Comparison of ENCODE assay signal across 20 cellular contexts in the genomic region with DNA sequence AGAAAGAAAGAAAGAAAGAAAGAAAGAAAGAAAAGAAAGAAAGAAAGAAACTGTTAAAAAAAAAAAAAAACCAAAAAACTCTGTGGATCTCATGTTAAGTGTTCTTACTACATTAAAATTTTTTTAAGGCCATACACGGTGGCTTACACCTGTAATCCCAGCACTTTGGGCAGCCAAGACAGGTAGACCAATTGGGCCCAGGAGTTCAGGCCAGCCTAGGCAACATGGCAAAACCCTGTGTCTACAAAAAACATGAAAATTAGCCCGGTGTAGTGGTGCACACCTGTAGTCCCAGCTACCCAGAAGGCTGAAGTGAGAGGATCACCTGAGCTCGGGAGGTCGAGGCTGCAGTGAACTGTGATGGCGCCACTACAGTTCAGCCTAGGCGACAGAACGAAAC. TPM values are rescaled to one million over a fixed set of nuclear protein-coding genes. Genes with fewer than 3 reads are reported as not detected.
DNase-seq lines count a peak whose midpoint lies in the region; ATAC-seq and TF ChIP-seq lines count a peak whose summit lies in the region.
"Had no signal": no experiment of that assay in that cellular context is flagged by ENCODE, and none has a peak within 500 bp of the region (broad histone marks: within the 10 kb centered on the region; RNA-seq: fewer than 3 reads in every experiment).

No MANE protein-coding gene starts in this region.

- no peaks in the 10 kb centered on the region for H3K27me3 ChIP-seq in BLaER1
- peaks cover 37% of the 10 kb centered on the region for H3K27me3 ChIP-seq in RWPE2 (ENCODE audit: insufficient read depth, poor library complexity, severe bottlenecking)
- H3K27me3 ChIP-seq in hepatocyte: peaks cover 72% of the 10 kb centered on the region

- H3K36me3 ChIP-seq in BLaER1: no peaks in the 10 kb centered on the region
- no peaks in the 10 kb centered on the region for H3K36me3 ChIP-seq in RWPE2 (ENCODE audit: low read depth)
- H3K36me3 ChIP-seq in hepatocyte (replicated peaks; ENCODE audit: insufficient read depth, low read depth): no peaks in the 10 kb centered on the region
- H3K36me3 ChIP-seq: BE2C had no signal

- peaks cover 18% of the 10 kb centered on the region for H3K27me3 Mint-ChIP-seq in activated naive CD8-positive, alpha-beta T cell treated with anti-CD3 and anti-CD28 coated beads, Interleukin-2, amount 10 ng/mL, durations not matched to agents 7 days and 5 days
- H3K27me3 Mint-ChIP-seq in activated naive CD8-positive, alpha-beta T cell treated with anti-CD3 and anti-CD28 coated beads for 36 hours: peaks cover 8% of the 10 kb centered on the region

- H3K9me3 ChIP-seq in BLaER1 (no peaks in the 10 kb centered on the region), RWPE2 (ENCODE audit: severe bottlenecking) (no peaks in the 10 kb centered on the region), hepatocyte (ENCODE audit: low read depth) (no peaks in the 10 kb centered on the region)
- H3K9me3 ChIP-seq: A549, BE2C, Caco-2 had no signal

- H3K4me1 Mint-ChIP-seq in activated naive CD8-positive, alpha-beta T cell treated with anti-CD3 and anti-CD28 coated beads, Interleukin-2, amount 10 ng/mL, durations not matched to agents 7 days and 5 days: peaks cover 36% of the 10 kb centered on the region
- H3K4me1 Mint-ChIP-seq in activated naive CD8-positive, alpha-beta T cell treated with anti-CD3 and anti-CD28 coated beads for 36 hours: peaks cover 9% of the 10 kb centered on the region

- H3K4me3 Mint-ChIP-seq in activated naive CD8-positive, alpha-beta T cell treated with anti-CD3 and anti-CD28 coated beads, Interleukin-2, amount 10 ng/mL, durations not matched to agents 7 days and 5 days: no peak overlapping the region
- no peak overlapping the region for H3K4me3 Mint-ChIP-seq in activated naive CD8-positive, alpha-beta T cell treated with anti-CD3 and anti-CD28 coated beads for 36 hours
- H3K4me3 Mint-ChIP-seq: CD4-positive, CD25-positive, alpha-beta regulatory T cell; CD8-positive, alpha-beta T cell had no signal

- H3K9ac ChIP-seq in BLaER1: no peak overlapping the region

- POLR2A ChIA-PET in activated naive CD8-positive, alpha-beta T cell treated with anti-CD3 and anti-CD28 coated beads, Interleukin-2, amount 10 ng/mL, durations not matched to agents 7 days and 5 days (lab: Charles Lee): interaction anchor here (0.7 kb wide), 1 partner anchor 19 kb away, joined by 3 read pairs; no protein-coding TSS in a partner anchor

- H4K20me1 ChIP-seq in BLaER1: no peaks in the 10 kb centered on the region
- H4K20me1 ChIP-seq in hepatocyte (ENCODE audit: insufficient read depth, poor library complexity, severe bottlenecking): no peaks in the 10 kb centered on the region

- no peak overlapping the region for H3K4me3 ChIP-seq in BLaER1
- no peak overlapping the region for H3K4me3 ChIP-seq in RWPE2 (ENCODE audit: severe bottlenecking)
- no peak overlapping the region for H3K4me3 ChIP-seq in hepatocyte
- H3K4me3 ChIP-seq: A549 had no signal

- H3K4me1 ChIP-seq in BLaER1 (peaks cover 46% of the 10 kb centered on the region), RWPE2 (ENCODE audit: insufficient read depth, poor library complexity, severe bottlenecking) (no peaks in the 10 kb centered on the region), hepatocyte (ENCODE audit: insufficient read depth) (no peaks in the 10 kb centered on the region)
- H3K4me1 ChIP-seq: A549, BE2C, Caco-2 had no signal

- WGBS in hepatocyte (ENCODE audit: low lambda C conversion rate, missing lambda C conversion rate): 72% methylated on average over 7 of the region's 7 CpGs

- no peak overlapping the region for H3K27ac ChIP-seq in BLaER1
- no peak overlapping the region for H3K27ac ChIP-seq in RWPE2 (ENCODE audit: poor library complexity, severe bottlenecking)
- H3K27ac ChIP-seq in hepatocyte: no peak overlapping the region
- H3K27ac ChIP-seq: A549, C4-2B had no signal

- no peak for DNase-seq in activated naive CD8-positive, alpha-beta T cell treated with anti-CD3 and anti-CD28 coated beads, Interleukin-2, amount 10 ng/mL, durations not matched to agents 7 days and 5 days
- DNase-seq in activated naive CD8-positive, alpha-beta T cell treated with anti-CD3 and anti-CD28 coated beads for 36 hours: no peak
- DNase-seq in RWPE2 (ENCODE audit: low spot score): peak; percentile 29
- no peak for DNase-seq in hepatocyte (ENCODE audit: low spot score)
- no peak for DNase-seq in amniotic stem cell (lab: John Stamatoyannopoulos, UW)
- DNase-seq: 8988T; ACHN; AML-193; BE2C; CD4-positive, CD25-positive, alpha-beta regulatory T cell; CD8-positive, alpha-beta T cell; DMS153; DND-41; GOT3; H7; HCEC 1CT had no signal

- no peaks in the 10 kb centered on the region for H3K9me3 Mint-ChIP-seq in activated naive CD8-positive, alpha-beta T cell treated with anti-CD3 and anti-CD28 coated beads, Interleukin-2, amount 10 ng/mL, durations not matched to agents 7 days and 5 days
- no peaks in the 10 kb centered on the region for H3K9me3 Mint-ChIP-seq in activated naive CD8-positive, alpha-beta T cell treated with anti-CD3 and anti-CD28 coated beads for 36 hours
- H3K9me3 Mint-ChIP-seq: CD4-positive, CD25-positive, alpha-beta regulatory T cell; CD8-positive, alpha-beta T cell had no signal

- ATAC-seq in activated naive CD8-positive, alpha-beta T cell treated with anti-CD3 and anti-CD28 coated beads, Interleukin-2, amount 10 ng/mL, durations not matched to agents 7 days and 5 days (ENCODE audit: low read depth): no peak
- ATAC-seq in RWPE2 (ENCODE audit: low read depth): no peak
- ATAC-seq: A549; CD8-positive, alpha-beta T cell had no signal

- no peaks in the 10 kb centered on the region for H3K79me2 ChIP-seq in hepatocyte

- no peak overlapping the region for H2AFZ ChIP-seq in hepatocyte

- H3K4me2 ChIP-seq in BLaER1 (peak overlapping the region; percentile 51), hepatocyte (no peak overlapping the region)
- H3K4me2 ChIP-seq: A549 had no signal

- TF ChIP-seq CTCF in RWPE2 (IDR thresholded peaks at IDR 0.05; ENCODE audit: poor library complexity, severe bottlenecking) (no peak), hepatocyte (IDR thresholded peaks at IDR 0.05; ENCODE audit: poor library complexity) (no peak)

- H3K36me3 Mint-ChIP-seq in activated naive CD8-positive, alpha-beta T cell treated with anti-CD3 and anti-CD28 coated beads, Interleukin-2, amount 10 ng/mL, durations not matched to agents 7 days and 5 days: no peaks in the 10 kb centered on the region
- no peaks in the 10 kb centered on the region for H3K36me3 Mint-ChIP-seq in activated naive CD8-positive, alpha-beta T cell treated with anti-CD3 and anti-CD28 coated beads for 36 hours
- H3K36me3 Mint-ChIP-seq: CD4-positive, CD25-positive, alpha-beta regulatory T cell; CD8-positive, alpha-beta T cell had no signal

- peak overlapping the region; percentile 86 for H3K27ac Mint-ChIP-seq in activated naive CD8-positive, alpha-beta T cell treated with anti-CD3 and anti-CD28 coated beads, Interleukin-2, amount 10 ng/mL, durations not matched to agents 7 days and 5 days
- H3K27ac Mint-ChIP-seq in activated naive CD8-positive, alpha-beta T cell treated with anti-CD3 and anti-CD28 coated beads for 36 hours: no peak overlapping the region
- H3K27ac Mint-ChIP-seq: CD4-positive, CD25-positive, alpha-beta regulatory T cell; CD8-positive, alpha-beta T cell had no signal

- H3K9me2 ChIP-seq in hepatocyte (replicated peaks; ENCODE audit: insufficient read depth): no peaks in the 10 kb centered on the region

RNA-seq across cellular contexts. Expression of a gene that starts 4.6 kb away (rescaled TPM):
- total RNA-seq in activated naive CD8-positive, alpha-beta T cell treated with anti-CD3 and anti-CD28 coated beads, Interleukin-2, amount 10 ng/mL, durations not matched to agents 7 days and 5 days: not detected
- total RNA-seq in activated naive CD8-positive, alpha-beta T cell treated with anti-CD3 and anti-CD28 coated beads for 36 hours: not detected
- total RNA-seq in hepatocyte: not detected in 2 replicates
- polyA plus RNA-seq in hepatocyte: not detected in 2 replicates
- total RNA-seq: Caco-2; CD4-positive, CD25-positive, alpha-beta regulatory T cell; CD8-positive, alpha-beta T cell; H7 had no signal
- polyA plus RNA-seq: A549; CD4-positive, CD25-positive, alpha-beta regulatory T cell had no signal

RNA-seq across cellular contexts. Expression of a gene that starts 14.1 kb away (rescaled TPM):
- not detected for total RNA-seq in activated naive CD8-positive, alpha-beta T cell treated with anti-CD3 and anti-CD28 coated beads, Interleukin-2, amount 10 ng/mL, durations not matched to agents 7 days and 5 days
- total RNA-seq in activated naive CD8-positive, alpha-beta T cell treated with anti-CD3 and anti-CD28 coated beads for 36 hours: not detected
- total RNA-seq in hepatocyte: not detected in 2 replicates
- not detected in 2 replicates for polyA plus RNA-seq in hepatocyte
- total RNA-seq: Caco-2; CD4-positive, CD25-positive, alpha-beta regulatory T cell; CD8-positive, alpha-beta T cell; H7 had no signal
- polyA plus RNA-seq: A549; CD4-positive, CD25-positive, alpha-beta regulatory T cell had no signal

RNA-seq across cellular contexts. Expression of a gene that starts 51.8 kb away (rescaled TPM):
- total RNA-seq in activated naive CD8-positive, alpha-beta T cell treated with anti-CD3 and anti-CD28 coated beads, Interleukin-2, amount 10 ng/mL, durations not matched to agents 7 days and 5 days: not detected
- total RNA-seq in activated naive CD8-positive, alpha-beta T cell treated with anti-CD3 and anti-CD28 coated beads for 36 hours: not detected
- total RNA-seq in hepatocyte: 0.10 TPM in 1 of 2 replicates, not detected in the other
- polyA plus RNA-seq in hepatocyte: 0.32 and 0.85 TPM in 2 replicates
- total RNA-seq: Caco-2; CD4-positive, CD25-positive, alpha-beta regulatory T cell; CD8-positive, alpha-beta T cell; H7 had no signal
- polyA plus RNA-seq: CD4-positive, CD25-positive, alpha-beta regulatory T cell had no signal
